15 cellular contexts compared by ENCODE assay signal in genomic region chr12:55909513-55909884, GRCh38. TPM values are rescaled to one million over a fixed set of nuclear protein-coding genes. Genes with fewer than 3 reads are reported as not detected.
A peak's percentile ranks its signal among the peaks of the same experiment; 100 is the strongest.
DNase-seq lines count a peak whose midpoint lies in the region; ATAC-seq, FAIRE-seq and TF ChIP-seq lines count a peak whose summit lies in the region.
"Had no signal": no experiment of that assay in that cellular context is flagged by ENCODE, and none has a peak within 500 bp of the region (broad histone marks: within the 10 kb centered on the region; RNA-seq: fewer than 3 reads in every experiment).

No MANE protein-coding gene starts in this region.

- H3K27me3 Mint-ChIP-seq in T-helper 17 cell: no peaks in the 10 kb centered on the region
- H3K27me3 Mint-ChIP-seq in activated naive CD8-positive, alpha-beta T cell treated with anti-CD3 and anti-CD28 coated beads, Interleukin-2, amount 50 U/mL, for 24 hours: no peaks in the 10 kb centered on the region

- ATAC-seq in A549 (no peak), T-helper 17 cell (no peak)
- no peak for ATAC-seq in activated naive CD8-positive, alpha-beta T cell treated with anti-CD3 and anti-CD28 coated beads, Interleukin-2, amount 50 U/mL, for 24 hours

- TF ChIP-seq EP300 in A549 (IDR thresholded peaks at IDR 0.05): no peak

- H3K9ac ChIP-seq in liver (ENCODE audit: low read depth in 1 of 2, low read length in 2 of 2): no peak overlapping the region

- H3K36me3 Mint-ChIP-seq in T-helper 17 cell (ENCODE audit: low read depth): peaks cover 6% of the 10 kb centered on the region
- peaks cover 15% of the 10 kb centered on the region for H3K36me3 Mint-ChIP-seq in activated naive CD8-positive, alpha-beta T cell treated with anti-CD3 and anti-CD28 coated beads, Interleukin-2, amount 50 U/mL, for 24 hours (ENCODE audit: low read depth)

- no peaks in the 10 kb centered on the region for H3K9me3 Mint-ChIP-seq in activated naive CD8-positive, alpha-beta T cell treated with anti-CD3 and anti-CD28 coated beads, Interleukin-2, amount 50 U/mL, for 24 hours
- H3K9me3 Mint-ChIP-seq: activated naive CD4-positive, alpha-beta T cell treated with anti-CD3 and anti-CD28 coated beads for 36 hours; immature natural killer cell; nephron had no signal

- H3K36me3 ChIP-seq in liver (ENCODE audit: control insufficient read depth in 4 of 4, insufficient read depth in 3 of 4, low read depth in 1 of 4, low read length in 3 of 4): peaks cover 0 to 2% (median under 1%) of the 10 kb centered on the region in 4 donors

- H3K9me3 ChIP-seq in A549: no peaks in the 10 kb centered on the region
- H3K9me3 ChIP-seq in T-helper 17 cell (ENCODE audit: control insufficient read depth, low read length, poor library complexity, severe bottlenecking): no peaks in the 10 kb centered on the region
- H3K9me3 ChIP-seq in liver (ENCODE audit: control insufficient read depth in 4 of 4, low read length in 3 of 4): no peaks in the 10 kb centered on the region
- H3K9me3 ChIP-seq: vagina had no signal

- POLR2A ChIA-PET in A549 (lab: Yijun Ruan, JAX): no interaction called here

- TF ChIP-seq POLR2A in A549 (IDR thresholded peaks at IDR 0.05; ENCODE audit: low read length): no peak

- TF ChIP-seq RAD21 in A549 (conservative IDR thresholded peaks at IDR 0.05 in 1 of 2, IDR thresholded peaks at IDR 0.05 in 1 of 2) (no peak), liver (IDR thresholded peaks at IDR 0.05) (no peak)

- no peak overlapping the region for H3K4me3 ChIP-seq in A549
- H3K4me3 ChIP-seq in liver (ENCODE audit: low read depth in 1 of 3, low read length in 3 of 3): no peak overlapping the region
- H3K4me3 ChIP-seq: vagina had no signal

- no peak for FAIRE-seq in A549 (lab: Jason Lieb, UNC)
- FAIRE-seq: GM19239, H1 had no signal

- H3K27ac ChIP-seq in A549 (peak overlapping the region in 1 of 2 experiments; percentile 21; a peak in 1 of 6 replicates), liver (ENCODE audit: low read depth in 1 of 2, low read length in 2 of 2) (peak overlapping the region; percentile 9 to 31)
- H3K27ac ChIP-seq: vagina had no signal

- TF ChIP-seq CTCF in A549 (IDR thresholded peaks at IDR 0.05) (no peak), liver (IDR thresholded peaks at IDR 0.05; ENCODE audit: low read depth, low read length, missing input control) (no peak)

- H3K27ac Mint-ChIP-seq in T-helper 17 cell: peak overlapping the region; percentile 84
- no peak overlapping the region for H3K27ac Mint-ChIP-seq in activated naive CD8-positive, alpha-beta T cell treated with anti-CD3 and anti-CD28 coated beads, Interleukin-2, amount 50 U/mL, for 24 hours
- H3K27ac Mint-ChIP-seq: activated naive CD4-positive, alpha-beta T cell treated with anti-CD3 and anti-CD28 coated beads for 36 hours; nephron had no signal

- DNase-seq in A549 (ENCODE audit: low read depth in 1 of 2, low spot score in 1 of 2): no peak
- no peak for DNase-seq in T-helper 17 cell
- no peak for DNase-seq in activated naive CD8-positive, alpha-beta T cell treated with anti-CD3 and anti-CD28 coated beads, Interleukin-2, amount 50 U/mL, for 24 hours
- DNase-seq in globus pallidus (ENCODE audit: low spot score): no peak
- no peak for DNase-seq in GOT3 (lab: John Stamatoyannopoulos, UW)
- DNase-seq: activated CD4-positive, alpha-beta T cell treated with anti-CD3 and anti-CD28 coated beads, Interleukin-2, amount 50 U/mL, for 4 hours; activated naive CD4-positive, alpha-beta T cell treated with anti-CD3 and anti-CD28 coated beads for 36 hours; immature natural killer cell; NCI-H1092; NCI-H446 treated with DMSO at 0.1 percent for 48 hours had no signal

- H3K4me2 ChIP-seq in A549: peak overlapping the region; percentile 37

- no peaks in the 10 kb centered on the region for H3K27me3 ChIP-seq in liver (ENCODE audit: control insufficient read depth in 4 of 4, insufficient read depth in 4 of 4, low read length in 3 of 4)
- H3K27me3 ChIP-seq: vagina had no signal

- CTCF ChIA-PET in A549 (lab: Yijun Ruan, JAX): interaction anchor here (2.0 to 3.6 kb wide), 2 partner anchors 16 to 30 kb away, joined by 6 to 18 read pairs; no protein-coding TSS in a partner anchor

- H3K4me1 Mint-ChIP-seq in T-helper 17 cell: peaks cover 19% of the 10 kb centered on the region
- H3K4me1 Mint-ChIP-seq in activated naive CD8-positive, alpha-beta T cell treated with anti-CD3 and anti-CD28 coated beads, Interleukin-2, amount 50 U/mL, for 24 hours: peaks cover 14% of the 10 kb centered on the region
- H3K4me1 Mint-ChIP-seq: nephron had no signal

- WGBS in A549 (ENCODE audit: missing lambda C conversion rate): 61% methylated on average over 2 of the region's 2 CpGs
- WGBS in liver: 21% methylated on average over 2 of the region's 2 CpGs

- H3K4me3 Mint-ChIP-seq in T-helper 17 cell: no peak overlapping the region
- no peak overlapping the region for H3K4me3 Mint-ChIP-seq in activated naive CD8-positive, alpha-beta T cell treated with anti-CD3 and anti-CD28 coated beads, Interleukin-2, amount 50 U/mL, for 24 hours
- H3K4me3 Mint-ChIP-seq: activated naive CD4-positive, alpha-beta T cell treated with anti-CD3 and anti-CD28 coated beads for 36 hours; immature natural killer cell; nephron had no signal

- peaks cover 24% of the 10 kb centered on the region for H3K4me1 ChIP-seq in A549
- H3K4me1 ChIP-seq in liver (ENCODE audit: control insufficient read depth in 4 of 4, insufficient read depth in 4 of 4, low read length in 3 of 4): peaks cover 9 to 25% (median 13%) of the 10 kb centered on the region in 4 donors
- H3K4me1 ChIP-seq: vagina had no signal

TF ChIP-seq in A549, 52 proteins besides CTCF, POLR2A, EP300 and RAD21 (continues in another document):
- TF ChIP-seq ZNF302 (CRISPR knock-in tag; IDR thresholded peaks at IDR 0.05) (no peak), KDM1A (IDR thresholded peaks at IDR 0.05; ENCODE audit: low read depth) (no peak), FOXS1 (CRISPR knock-in tag; IDR thresholded peaks at IDR 0.05) (no peak), TP53 (CRISPR knock-in tag; IDR thresholded peaks at IDR 0.05) (no peak), GATA3 (IDR thresholded peaks at IDR 0.05; ENCODE audit: borderline replicate concordance) (no peak), BHLHE40 (IDR thresholded peaks at IDR 0.05; ENCODE audit: low read depth, low read length) (no peak), ZFP36 (IDR thresholded peaks at IDR 0.05; ENCODE audit: borderline replicate concordance, partially characterized antibody) (no peak)

TF ChIP-seq in liver, 16 proteins besides CTCF, POLR2A, EP300 and RAD21:
- TF ChIP-seq ATF3 (IDR thresholded peaks at IDR 0.05): no peak
- TF ChIP-seq HNF4A (conservative IDR thresholded peaks at IDR 0.05): peak in 1 of 2 donors; percentile 7
- no peak for TF ChIP-seq FOXA1 (IDR thresholded peaks at IDR 0.05)
- no peak for TF ChIP-seq HNF4G (IDR thresholded peaks at IDR 0.05)
- no peak for TF ChIP-seq TAF1 (conservative IDR thresholded peaks at IDR 0.05)
- TF ChIP-seq JUND (IDR thresholded peaks at IDR 0.05): no peak

RNA-seq across cellular contexts. Expression of gene PYM1, which starts 18.2 kb away (rescaled TPM):
- polyA plus RNA-seq in A549 (2011; rRNA removed) (39.2 and 49.5 TPM in 2 replicates), A549 (2017; fragmentation: RNase III; extraction: RNeasy Plus Mini Kit Qiagen cat#74134 plus additional on column Dnase treatment) (27.0 to 30.6 TPM (median 30.4 TPM) in 3 replicates), liver (10 to 100 TPM; 21.6 to 29.4 TPM)
- polyA plus RNA-seq in A549 (2012; cell fraction: cytosol; rRNA removed): 31.8 and 33.8 TPM in 2 replicates
- 14.2 and 20.4 TPM in 2 replicates for polyA plus RNA-seq in A549 (2012; cell fraction: nucleus; rRNA removed)
- polyA minus RNA-seq in A549 (2011; rRNA and poly(A)+ RNA removed): 23.3 and 23.7 TPM in 2 replicates
- total RNA-seq in T-helper 17 cell (10 to 100 TPM; 21.9 to 23.3 TPM), liver (10 to 100 TPM; 16.7 to 21.0 TPM)

RNA-seq across cellular contexts. Expression of gene DGKA, which starts 21.5 kb away (rescaled TPM):
- 24.7 and 26.1 TPM in 2 replicates for polyA plus RNA-seq in A549 (2011; rRNA removed)
- 12.7 and 12.8 TPM in 2 replicates for polyA plus RNA-seq in A549 (2012; cell fraction: cytosol; rRNA removed)
- polyA plus RNA-seq in A549 (2012; cell fraction: nucleus; rRNA removed): 38.2 and 45.1 TPM in 2 replicates
- polyA plus RNA-seq in A549 (2017; fragmentation: RNase III; extraction: RNeasy Plus Mini Kit Qiagen cat#74134 plus additional on column Dnase treatment): 21.0 to 23.7 TPM (median 22.6 TPM) in 3 replicates
- polyA minus RNA-seq in A549 (2011; rRNA and poly(A)+ RNA removed): 24.3 and 29.2 TPM in 2 replicates
- total RNA-seq in T-helper 17 cell: 1,000 to 10,000 TPM in 1 of 2 donors, 100 to 1,000 TPM in 1; 870 to 1,080 TPM
- total RNA-seq in liver: 10 to 100 TPM in 1 of 2 donors, 1 to 10 TPM in 1; 6.9 to 10.5 TPM
- polyA plus RNA-seq in liver: 1 to 10 TPM; 2.1 to 3.3 TPM

RNA-seq across cellular contexts. Expression of gene PMEL, which starts 56.3 kb away (rescaled TPM):
- polyA plus RNA-seq in A549 (2011; rRNA removed) (2.2 and 2.3 TPM in 2 replicates), A549 (2017; fragmentation: RNase III; extraction: RNeasy Plus Mini Kit Qiagen cat#74134 plus additional on column Dnase treatment) (0.71 to 1.4 TPM (median 1.0 TPM) in 3 replicates), liver (1 to 10 TPM; 2.1 to 2.7 TPM)
- 1.1 and 1.3 TPM in 2 replicates for polyA plus RNA-seq in A549 (2012; cell fraction: cytosol; rRNA removed)
- 3.7 and 6.0 TPM in 2 replicates for polyA plus RNA-seq in A549 (2012; cell fraction: nucleus; rRNA removed)
- 1.7 and 3.3 TPM in 2 replicates for polyA minus RNA-seq in A549 (2011; rRNA and poly(A)+ RNA removed)
- total RNA-seq in T-helper 17 cell (under 1 TPM in 1 of 2 donors, not detected in 1; 0.63 TPM), liver (1 to 10 TPM; 1.1 to 4.5 TPM)

RNA-seq across cellular contexts. Expression of gene CDK2, which starts 57.1 kb away (rescaled TPM):
- polyA plus RNA-seq in A549 (2011; rRNA removed) (51.0 and 86.3 TPM in 2 replicates), A549 (2017; fragmentation: RNase III; extraction: RNeasy Plus Mini Kit Qiagen cat#74134 plus additional on column Dnase treatment) (41.5 to 53.8 TPM (median 48.3 TPM) in 3 replicates), liver (1 to 10 TPM; 5.1 to 7.3 TPM)
- 93.1 and 110 TPM in 2 replicates for polyA plus RNA-seq in A549 (2012; cell fraction: cytosol; rRNA removed)
- 72.1 and 82.3 TPM in 2 replicates for polyA plus RNA-seq in A549 (2012; cell fraction: nucleus; rRNA removed)
- 72.7 and 78.5 TPM in 2 replicates for polyA minus RNA-seq in A549 (2011; rRNA and poly(A)+ RNA removed)
- total RNA-seq in T-helper 17 cell (10 to 100 TPM; 12.2 to 18.7 TPM), liver (10 to 100 TPM in 1 of 2 donors, 1 to 10 TPM in 1; 8.6 to 22.6 TPM)

Comparison
In these comparisons a context has a peak if more than half of its experiments do, and no peak if none do; other contexts are left out.
1. RNA of gene DGKA, which starts 21.5 kb away (total RNA-seq): 870 to 1,080 TPM in T-helper 17 cell; 6.9 to 10.5 TPM in liver; every median in the first group is over 10 times any median in the second.